Comparison of ENCODE assay signal across 8 cellular contexts in genomic region chr11:12235549-12235944, GRCh38.
A peak's percentile ranks its signal among the peaks of the same experiment; 100 is the strongest.
DNase-seq lines count a peak whose midpoint lies in the region; ATAC-seq and TF ChIP-seq lines count a peak whose summit lies in the region.

No MANE protein-coding gene starts in this region.

- H3K27ac ChIP-seq in PC-3 (ENCODE audit: low read length) (peak overlapping the region; percentile 97), esophagus (ENCODE audit: low read depth in 2 of 2, low read length in 1 of 2) (peak overlapping the region; percentile 36 to 75), stomach (peak overlapping the region; percentile 58 to 91 (median 81))

- H3K4me3 ChIP-seq in PC-3 (ENCODE audit: low read length) (no peak overlapping the region), esophagus (ENCODE audit: low read depth in 1 of 2, low read length in 2 of 2) (no peak overlapping the region), stomach (no peak overlapping the region)

- no peaks in the 10 kb centered on the region for H3K9me2 ChIP-seq in PC-3 (replicated peaks; ENCODE audit: low read length)

- peaks cover 57% of the 10 kb centered on the region for H3K4me1 ChIP-seq in PC-3 (ENCODE audit: insufficient read depth, low read length)
- peaks cover 0 to under 1% of the 10 kb centered on the region in 2 donors for H3K4me1 ChIP-seq in esophagus (ENCODE audit: control insufficient read depth in 2 of 2, insufficient read depth in 2 of 2, low read length in 1 of 2)
- H3K4me1 ChIP-seq in stomach = peaks cover 45 to 93% (median 78%) of the 10 kb centered on the region in 4 donors

- 81 to 82% methylated on average over 3 of the region's 3 CpGs for WGBS in esophagus, 2 donors
- WGBS in stomach, 5 donors = 85 to 93% (median 91%) methylated on average over 3 of the region's 3 CpGs

- TF ChIP-seq POLR2A in stomach (IDR thresholded peaks at IDR 0.05) = no peak

- TF ChIP-seq CTCF in PC-3 (conservative IDR thresholded peaks at IDR 0.05; ENCODE audit: low read depth, low read length) = no peak
- no peak for TF ChIP-seq CTCF in stomach (IDR thresholded peaks at IDR 0.05)

- H3K79me2 ChIP-seq in PC-3 (ENCODE audit: low read length) = no peaks in the 10 kb centered on the region

- intact Hi-C loops in PC-3 (cut with micrococcal nuclease) = loop anchor here (5.0 kb wide), 1 partner anchor 47 kb away; no protein-coding TSS in a partner anchor
- intact Hi-C loops in stomach (cut with DNase I; ENCODE audit: low total_unique reads) = no loop called here

- POLR2A ChIA-PET in PC-3 (lab: Charles Lee; ENCODE audit: unreplicated experiment) = interaction anchor here (0.6 kb wide), 1 partner anchor 71 kb away, joined by 3 read pairs; no protein-coding TSS in a partner anchor

- CTCF ChIA-PET in PC-3 (lab: Charles Lee) = interaction anchor here (1.1 to 1.4 kb wide), 3 partner anchors 11 to 71 kb away, joined by 3 to 6 read pairs (median 3); no protein-coding TSS in a partner anchor

- no peaks in the 10 kb centered on the region for H4K20me1 ChIP-seq in PC-3 (ENCODE audit: low read length)

- no peak overlapping the region for H2AFZ ChIP-seq in PC-3 (ENCODE audit: low read length)

- H3K4me2 ChIP-seq in PC-3 (ENCODE audit: low read length) = no peak overlapping the region

- no peaks in the 10 kb centered on the region for H3F3A ChIP-seq in PC-3 (ENCODE audit: low read length, unreplicated experiment)

- no TSS peak for BruUV-seq in PC-3 (replicated peaks; lab: Mats Ljungman, UMichigan)

- H3K9me3 ChIP-seq in PC-3 (ENCODE audit: low read length) = no peaks in the 10 kb centered on the region
- H3K9me3 ChIP-seq in esophagus (ENCODE audit: control insufficient read depth in 2 of 2, insufficient read depth in 1 of 2, low read depth in 1 of 2, low read length in 1 of 2) = no peaks in the 10 kb centered on the region
- no peaks in the 10 kb centered on the region for H3K9me3 ChIP-seq in stomach

- no peak for TF ChIP-seq EP300 in stomach (IDR thresholded peaks at IDR 0.05)

- no peaks in the 10 kb centered on the region for H3K27me3 ChIP-seq in PC-3 (ENCODE audit: low read length)
- no peaks in the 10 kb centered on the region for H3K27me3 ChIP-seq in esophagus (ENCODE audit: control insufficient read depth in 1 of 2, insufficient read depth in 2 of 2, low read length in 2 of 2)
- H3K27me3 ChIP-seq in stomach = no peaks in the 10 kb centered on the region

- DNase-seq in activated CD4-positive, alpha-beta T cell treated with anti-CD3 and anti-CD28 coated beads for 48 hours = peak; percentile 34
- DNase-seq in activated CD4-positive, alpha-beta T cell treated with anti-CD3 and anti-CD28 coated beads for 1 hour = no peak
- no peak for DNase-seq in PC-3
- no peak for DNase-seq in stomach
- DNase-seq in central memory CD4-positive, alpha-beta T cell = no peak

- ATAC-seq in PC-3 = no peak
- ATAC-seq in GM21576 (IDR thresholded peaks at IDR 0.05; ENCODE audit: unreplicated experiment) = no peak
- no peak for ATAC-seq in HG02870 (IDR thresholded peaks at IDR 0.05; ENCODE audit: unreplicated experiment)

- H3K9ac ChIP-seq in PC-3 (ENCODE audit: low read length) = peak overlapping the region; percentile 29; the same call in 1 of the 2 replicates

- H3K36me3 ChIP-seq in PC-3 (ENCODE audit: low read depth, low read length) (peaks cover 40% of the 10 kb centered on the region), esophagus (ENCODE audit: control insufficient read depth in 2 of 2, insufficient read depth in 2 of 2, low read length in 1 of 2) (peaks cover 0 to 4% of the 10 kb centered on the region in 2 donors), stomach (peaks cover 17 to 51% (median 30%) of the 10 kb centered on the region in 4 donors)
